8 cellular contexts compared by ENCODE assay signal in genomic region chr20:32359633-32360332, GRCh38. TPM values are rescaled to one million over a fixed set of nuclear protein-coding genes. Genes with fewer than 3 reads are reported as not detected.
DNase-seq lines count a peak whose midpoint lies in the region; ATAC-seq and TF ChIP-seq lines count a peak whose summit lies in the region.

No MANE protein-coding gene starts in this region.

- CTCF ChIA-PET in activated naive CD4-positive, alpha-beta T cell treated with anti-CD3 and anti-CD28 coated beads, Interleukin-2, amount 10 ng/mL, durations not matched to agents 7 days and 5 days (lab: Charles Lee) = interaction anchor here (1.0 to 1.1 kb wide), 2 partner anchors 11 to 22 kb away, joined by 3 read pairs; no protein-coding TSS in a partner anchor

- H3K36me3 Mint-ChIP-seq in activated naive CD4-positive, alpha-beta T cell treated with anti-CD3 and anti-CD28 coated beads, Interleukin-2, amount 10 ng/mL, durations not matched to agents 7 days and 5 days = peaks cover 19% of the 10 kb centered on the region

- H3K27ac ChIP-seq in sigmoid colon = peak overlapping the region; percentile 96 to 99 (median 96)

- H3K36me3 ChIP-seq in sigmoid colon = no peaks in the 10 kb centered on the region

- peak overlapping the region; percentile 86 for H3K4me3 Mint-ChIP-seq in activated naive CD4-positive, alpha-beta T cell treated with anti-CD3 and anti-CD28 coated beads, Interleukin-2, amount 10 ng/mL, durations not matched to agents 7 days and 5 days

- TF ChIP-seq EP300 in sigmoid colon (IDR thresholded peaks at IDR 0.05) = no peak

- intact Hi-C loops in sigmoid colon (cut with DNase I) = loop anchor here (2.0 to 10.0 kb wide), 4 partner anchors 82 to 155 kb away; partner anchors contain the start of genes KIF3B, PLAGL2 and POFUT1

- H3K27me3 ChIP-seq in sigmoid colon = no peaks in the 10 kb centered on the region

- peaks cover 0 to 83% (median 72%) of the 10 kb centered on the region in 4 donors for H3K4me1 ChIP-seq in sigmoid colon

- no peak for TF ChIP-seq POLR2A in sigmoid colon (IDR thresholded peaks at IDR 0.05)

- no peaks in the 10 kb centered on the region for H3K9me3 Mint-ChIP-seq in activated naive CD4-positive, alpha-beta T cell treated with anti-CD3 and anti-CD28 coated beads, Interleukin-2, amount 10 ng/mL, durations not matched to agents 7 days and 5 days

- peak overlapping the region; percentile 97 for H3K4me3 ChIP-seq in WI38 (ENCODE audit: low read depth, low read length)
- peak overlapping the region; percentile 75 to 99 for H3K4me3 ChIP-seq in foreskin fibroblast (ENCODE audit: low read depth in 1 of 2, low read length in 2 of 2)
- H3K4me3 ChIP-seq in sigmoid colon = peak overlapping the region; percentile 94 to 98 (median 97)

- H3K9me3 ChIP-seq in sigmoid colon = no peaks in the 10 kb centered on the region

- DNase-seq in activated naive CD4-positive, alpha-beta T cell treated with anti-CD3 and anti-CD28 coated beads, Interleukin-2, amount 10 ng/mL, durations not matched to agents 7 days and 5 days = no peak
- no peak for DNase-seq in activated naive CD4-positive, alpha-beta T cell treated with Interleukin-2 at 50 U/mL for 16 hours
- DNase-seq in foreskin fibroblast (peak in 1 of 2 donors; percentile 37), sigmoid colon (no peak), epidermal melanocyte (ENCODE audit: insufficient read length, low spot score) (no peak)
- DNase-seq in activated CD4-positive, CD25-positive, alpha-beta regulatory T cell (lab: John Stamatoyannopoulos, UW) = no peak

- H3K27me3 Mint-ChIP-seq in activated naive CD4-positive, alpha-beta T cell treated with anti-CD3 and anti-CD28 coated beads, Interleukin-2, amount 10 ng/mL, durations not matched to agents 7 days and 5 days = no peaks in the 10 kb centered on the region

- no peak for ATAC-seq in GM21619 (IDR thresholded peaks at IDR 0.05; ENCODE audit: unreplicated experiment)

- 7 to 16% methylated on average over 11 of the region's 11 CpGs for WGBS in sigmoid colon, 2 donors

- peaks cover 74% of the 10 kb centered on the region for H3K4me1 Mint-ChIP-seq in activated naive CD4-positive, alpha-beta T cell treated with anti-CD3 and anti-CD28 coated beads, Interleukin-2, amount 10 ng/mL, durations not matched to agents 7 days and 5 days

- TF ChIP-seq CTCF in WI38 (IDR thresholded peaks at IDR 0.05; ENCODE audit: low read depth, low read length) = no peak
- TF ChIP-seq CTCF in foreskin fibroblast (IDR thresholded peaks at IDR 0.05; ENCODE audit: low read depth, low read length) = no peak
- TF ChIP-seq CTCF in sigmoid colon (IDR thresholded peaks at IDR 0.05) = no peak

- H3K27ac Mint-ChIP-seq in activated naive CD4-positive, alpha-beta T cell treated with anti-CD3 and anti-CD28 coated beads, Interleukin-2, amount 10 ng/mL, durations not matched to agents 7 days and 5 days = peak overlapping the region; percentile 92

RNA-seq across cellular contexts. Expression of gene ASXL1, which starts 1.7 kb away (rescaled TPM):
- total RNA-seq in sigmoid colon = 100 to 1,000 TPM in 1 of 4 donors, 10 to 100 TPM in 3; 46.7 to 102 (median 77.6) TPM
- 10 to 100 TPM in 1 of 3 donors, 1 to 10 TPM in 2; 6.0 to 31.6 (median 6.9) TPM for polyA plus RNA-seq in sigmoid colon
